Comparison of ENCODE assay signal across 12 cellular contexts in genomic region chr18:78542204-78542603, GRCh38.
DNase-seq lines count a peak whose midpoint lies in the region; ATAC-seq and TF ChIP-seq lines count a peak whose summit lies in the region.
"Had no signal": no experiment of that assay in that cellular context is flagged by ENCODE, and none has a peak within 500 bp of the region (broad histone marks: within the 10 kb centered on the region; RNA-seq: fewer than 3 reads in every experiment).

No MANE protein-coding gene starts in this region.

- intact Hi-C loops in mammary epithelial cell (cut with micrococcal nuclease) (no loop called here), lower leg skin (cut with DNase I; ENCODE audit: low total_unique reads) (no loop called here), upper lobe of right lung (cut with DNase I) (no loop called here)

- H3K4me1 ChIP-seq in mammary epithelial cell (ENCODE audit: insufficient read depth, low read length): no peaks in the 10 kb centered on the region
- peaks cover 18% of the 10 kb centered on the region for H3K4me1 ChIP-seq in upper lobe of right lung
- no peaks in the 10 kb centered on the region for H3K4me1 ChIP-seq in effector memory CD4-positive, alpha-beta T cell (ENCODE audit: control insufficient read depth, insufficient read depth, low read length, poor library complexity, severe bottlenecking)

- no peak overlapping the region for H3K4me2 ChIP-seq in mammary epithelial cell (ENCODE audit: insufficient read depth, low read depth, low read length)
- H3K4me2 ChIP-seq: GM23338 had no signal

- peak overlapping the region; percentile 19 for H3K27ac Mint-ChIP-seq in T-helper 2 cell treated with Interferon-gamma antibody and Interleukin-4, amounts not matched to agents 5 μg/mL and 100 μg/mL, for 36 hours
- H3K27ac Mint-ChIP-seq: activated CD4-positive, alpha-beta T cell treated with anti-CD3 and anti-CD28 coated beads, Interleukin-2, amount 10 ng/mL, durations not matched to agents 7 days and 5 days; GM23338 had no signal

- TF ChIP-seq CTCF in mammary epithelial cell (conservative IDR thresholded peaks at IDR 0.05 in 1 of 2, IDR thresholded peaks at IDR 0.05 in 1 of 2; ENCODE audit: extremely low read depth in 1 of 2, insufficient read depth in 1 of 2, low read depth in 1 of 2, low read length in 2 of 2): no peak
- no peak for TF ChIP-seq CTCF in lower leg skin (IDR thresholded peaks at IDR 0.05)
- TF ChIP-seq CTCF in upper lobe of right lung (IDR thresholded peaks at IDR 0.05): no peak

- H3K4me3 ChIP-seq in mammary epithelial cell (replicated peaks in 1 of 3; ENCODE audit: insufficient read depth in 1 of 3, low read depth in 2 of 3, low read length in 3 of 3) (no peak overlapping the region), lower leg skin (ENCODE audit: low read depth, poor library complexity, severe bottlenecking) (no peak overlapping the region), upper lobe of right lung (no peak overlapping the region)
- H3K4me3 ChIP-seq in effector memory CD4-positive, alpha-beta T cell (ENCODE audit: insufficient read depth, low read depth, low read length, poor library complexity, severe bottlenecking): no peak overlapping the region
- H3K4me3 ChIP-seq: GM23338 had no signal

- H3K27ac ChIP-seq in mammary epithelial cell (ENCODE audit: insufficient read depth, low read depth, low read length): no peak overlapping the region
- H3K27ac ChIP-seq in upper lobe of right lung: peak overlapping the region; percentile 47
- H3K27ac ChIP-seq in effector memory CD4-positive, alpha-beta T cell (ENCODE audit: insufficient read depth, low read length, poor library complexity, severe bottlenecking): no peak overlapping the region

- no peak overlapping the region for H2AFZ ChIP-seq in mammary epithelial cell (ENCODE audit: low read depth, low read length)
- H2AFZ ChIP-seq: GM23338 had no signal

- BruUV-seq in mammary epithelial cell (replicated peaks; lab: Mats Ljungman, UMichigan): no TSS peak

- H3K27me3 ChIP-seq in mammary epithelial cell (ENCODE audit: insufficient read depth, low read length): no peaks in the 10 kb centered on the region
- H3K27me3 ChIP-seq in upper lobe of right lung: no peaks in the 10 kb centered on the region
- no peaks in the 10 kb centered on the region for H3K27me3 ChIP-seq in effector memory CD4-positive, alpha-beta T cell (replicated peaks; ENCODE audit: control insufficient read depth, insufficient read depth, low read length, poor library complexity, severe bottlenecking)

- CTCF ChIA-PET in mammary epithelial cell (lab: Charles Lee; ENCODE audit: low non-redundant PET): no interaction called here

- no peaks in the 10 kb centered on the region for H3K9me3 Mint-ChIP-seq in T-helper 2 cell treated with Interferon-gamma antibody and Interleukin-4, amounts not matched to agents 5 μg/mL and 100 μg/mL, for 36 hours

- H3K4me1 Mint-ChIP-seq in T-helper 2 cell treated with Interferon-gamma antibody and Interleukin-4, amounts not matched to agents 5 μg/mL and 100 μg/mL, for 36 hours (ENCODE audit: low read depth): no peaks in the 10 kb centered on the region
- H3K4me1 Mint-ChIP-seq: GM23338 had no signal

- no peaks in the 10 kb centered on the region for H3K79me2 ChIP-seq in mammary epithelial cell (ENCODE audit: insufficient read depth, low read length)

- no peaks in the 10 kb centered on the region for H3K36me3 Mint-ChIP-seq in T-helper 2 cell treated with Interferon-gamma antibody and Interleukin-4, amounts not matched to agents 5 μg/mL and 100 μg/mL, for 36 hours (ENCODE audit: low read depth)

- no peaks in the 10 kb centered on the region for H4K20me1 ChIP-seq in mammary epithelial cell (ENCODE audit: insufficient read depth, low read length)

- peaks cover 45% of the 10 kb centered on the region for H3K9me3 ChIP-seq in mammary epithelial cell (replicated peaks; ENCODE audit: insufficient read depth, low read length)
- no peaks in the 10 kb centered on the region for H3K9me3 ChIP-seq in upper lobe of right lung
- no peaks in the 10 kb centered on the region for H3K9me3 ChIP-seq in effector memory CD4-positive, alpha-beta T cell (ENCODE audit: control insufficient read depth, low read length)

- in situ Hi-C loops in mammary epithelial cell (cut with MboI; ENCODE audit: low sequenced_read_pairs in 2 of 2): no loop called here

- ATAC-seq in upper lobe of right lung (peak; percentile 97), HG03280 (IDR thresholded peaks at IDR 0.05; ENCODE audit: unreplicated experiment) (no peak)
- ATAC-seq: GM23338 had no signal

- WGBS in mammary epithelial cell (ENCODE audit: low coverage, missing lambda C conversion rate): 0% methylated on average over 4 of the region's 4 CpGs
- WGBS in lower leg skin, 2 donors: 9 to 12% methylated on average over 4 of the region's 4 CpGs

- no peak overlapping the region for H3K9ac ChIP-seq in mammary epithelial cell (ENCODE audit: insufficient read depth, low read length)

- H3K4me3 Mint-ChIP-seq in T-helper 2 cell treated with Interferon-gamma antibody and Interleukin-4, amounts not matched to agents 5 μg/mL and 100 μg/mL, for 36 hours: no peak overlapping the region
- H3K4me3 Mint-ChIP-seq: activated CD4-positive, alpha-beta T cell treated with anti-CD3 and anti-CD28 coated beads, Interleukin-2, amount 10 ng/mL, durations not matched to agents 7 days and 5 days; GM23338 had no signal

- dilution Hi-C loops in mammary epithelial cell (cut with HindIII; ENCODE audit: low sequenced_read_pairs): no loop called here

- no peak for DNase-seq in T-helper 2 cell treated with Interferon-gamma antibody and Interleukin-4, amounts not matched to agents 5 μg/mL and 100 μg/mL, for 36 hours (ENCODE audit: low spot score)
- DNase-seq in T-helper 2 cell (no peak), mammary epithelial cell (peak; percentile 1), lower leg skin (ENCODE audit: low spot score in 2 of 2) (peak; percentile 63 to 88), upper lobe of right lung (peak; percentile 95), T1000 (lab: John Stamatoyannopoulos, UW) (no peak)
- DNase-seq in effector memory CD4-positive, alpha-beta T cell: no peak
- DNase-seq: activated CD4-positive, alpha-beta T cell treated with anti-CD3 and anti-CD28 coated beads, Interleukin-2, amount 10 ng/mL, durations not matched to agents 7 days and 5 days; kidney glomerular epithelial cell; NCI-H187 treated with DMSO at 0.1 percent for 48 hours had no signal

- TF ChIP-seq POLR2A in lower leg skin (IDR thresholded peaks at IDR 0.05): no peak

- H3K27me3 Mint-ChIP-seq in T-helper 2 cell treated with Interferon-gamma antibody and Interleukin-4, amounts not matched to agents 5 μg/mL and 100 μg/mL, for 36 hours (ENCODE audit: low read depth): peaks cover 3% of the 10 kb centered on the region
- H3K27me3 Mint-ChIP-seq: activated CD4-positive, alpha-beta T cell treated with anti-CD3 and anti-CD28 coated beads, Interleukin-2, amount 10 ng/mL, durations not matched to agents 7 days and 5 days had no signal

- H3K36me3 ChIP-seq in mammary epithelial cell (ENCODE audit: insufficient read depth, low read length) (no peaks in the 10 kb centered on the region), upper lobe of right lung (no peaks in the 10 kb centered on the region)
- H3K36me3 ChIP-seq in effector memory CD4-positive, alpha-beta T cell (ENCODE audit: control insufficient read depth, insufficient read depth, low read length): no peaks in the 10 kb centered on the region

Comparison
In these comparisons a context has a peak if more than half of its experiments do, and no peak if none do; other contexts are left out.
1. DNase-seq: peak in mammary epithelial cell (single experiment), lower leg skin (2 of 2) and upper lobe of right lung (single experiment); none in T-helper 2 cell treated with Interferon-gamma antibody and Interleukin-4, amounts not matched to agents 5 μg/mL and 100 μg/mL, for 36 hours (single experiment), T-helper 2 cell (0 of 5), T1000 (single experiment) and effector memory CD4-positive, alpha-beta T cell (0 of 3).